Comparison of ENCODE assay signal across 1 cellular context in genomic region chr4:72286185-72286584, GRCh38.
TF ChIP-seq lines count a peak whose summit lies in the region.

No MANE protein-coding gene starts in this region.

TF ChIP-seq in HCT116, 20 proteins besides CTCF, POLR2A, EP300 and RAD21 (continued from another document):
- TF ChIP-seq ZBTB33 (IDR thresholded peaks at IDR 0.05; ENCODE audit: extremely low read depth, insufficient replicate concordance, low read length) = no peak
- no peak for TF ChIP-seq ELF1 (IDR thresholded peaks at IDR 0.05; ENCODE audit: borderline replicate concordance, low read depth)
